ENCODE assay signal across 26 cellular contexts in the genomic region with DNA sequence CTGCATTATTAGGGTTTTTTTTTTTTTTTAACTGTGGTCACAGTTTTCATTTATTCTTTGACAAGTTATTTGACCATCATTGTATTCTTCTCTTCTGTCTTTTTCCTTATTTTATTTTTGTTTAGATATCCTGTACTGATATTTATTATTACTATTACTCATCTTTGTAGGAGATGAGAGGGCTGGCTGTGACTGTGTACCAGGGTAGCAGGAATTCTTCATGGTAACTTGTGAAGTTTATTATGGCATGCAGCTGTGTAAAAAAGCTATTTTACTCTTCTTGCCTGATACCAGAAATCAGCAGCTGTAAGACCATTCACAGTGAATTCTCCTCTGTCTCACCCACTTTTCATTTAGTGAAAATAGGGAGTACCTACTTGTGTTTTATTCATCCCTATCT. TPM values are rescaled to one million over a fixed set of nuclear protein-coding genes. Genes with fewer than 3 reads are reported as not detected.
DNase-seq lines count a peak whose midpoint lies in the region; ATAC-seq, FAIRE-seq and TF ChIP-seq lines count a peak whose summit lies in the region.
"Had no signal": no experiment of that assay in that cellular context is flagged by ENCODE, and none has a peak within 500 bp of the region (broad histone marks: within the 10 kb centered on the region; RNA-seq: fewer than 3 reads in every experiment).

No MANE protein-coding gene starts in this region.

- no TSS peak for BruUV-seq in IMR-90 (replicated peaks; lab: Mats Ljungman, UMichigan)

- peak overlapping the region; percentile 69; the same call in 1 of the 2 replicates for H3K18ac ChIP-seq in IMR-90 (ENCODE audit: low read depth, low read length)

- no peak for TF ChIP-seq CTCF in IMR-90 (conservative IDR thresholded peaks at IDR 0.05; ENCODE audit: low read depth, low read length)
- no peak for TF ChIP-seq CTCF in astrocyte (IDR thresholded peaks at IDR 0.05; ENCODE audit: insufficient read depth, low read depth, low read length)
- no peak for TF ChIP-seq CTCF in uterus (IDR thresholded peaks at IDR 0.05)

- H3K36me3 ChIP-seq in IMR-90 (ENCODE audit: control insufficient read depth, insufficient read depth, low read length): peaks cover 26% of the 10 kb centered on the region
- H3K36me3 ChIP-seq in astrocyte (ENCODE audit: insufficient read depth, low read length): peaks cover 5% of the 10 kb centered on the region
- H3K36me3 ChIP-seq in uterus: no peaks in the 10 kb centered on the region

- no peak overlapping the region for H3K4me3 Mint-ChIP-seq in astrocyte (ENCODE audit: unreplicated experiment)
- no peak overlapping the region for H3K4me3 Mint-ChIP-seq in stimulated activated memory B cell treated with anti-CD40 and anti-IgM and Interleukin-4, amounts not matched to agents 10 μg/mL and 1 μg/mL and 100 μg/mL, for 72 hours
- H3K4me3 Mint-ChIP-seq: B cell; CD8-positive, alpha-beta T cell had no signal

- no peak overlapping the region for H2BK120ac ChIP-seq in IMR-90 (ENCODE audit: low read depth, low read length)

- H3K79me2 ChIP-seq in astrocyte (ENCODE audit: insufficient read depth, low read length): no peaks in the 10 kb centered on the region

- H3K9me3 ChIP-seq in IMR-90 (ENCODE audit: control insufficient read depth, insufficient read depth, low read length): no peaks in the 10 kb centered on the region
- H3K9me3 ChIP-seq in astrocyte (ENCODE audit: insufficient read depth, low read depth, low read length): no peaks in the 10 kb centered on the region
- H3K9me3 ChIP-seq in uterus: no peaks in the 10 kb centered on the region

- H3K36me3 Mint-ChIP-seq in astrocyte (ENCODE audit: low read depth, unreplicated experiment): peaks cover 8% of the 10 kb centered on the region
- H3K36me3 Mint-ChIP-seq in stimulated activated memory B cell treated with anti-CD40 and anti-IgM and Interleukin-4, amounts not matched to agents 10 μg/mL and 1 μg/mL and 100 μg/mL, for 72 hours: peaks cover 59% of the 10 kb centered on the region

- CTCF ChIA-PET in IMR-90 (lab: Yijun Ruan, JAX): interaction anchor here (0.6 to 1.4 kb wide), 2 partner anchors 47 to 367 kb away, joined by 5 read pairs; a partner anchor contains a TSS

- H3K4me3 ChIP-seq in IMR-90 (ENCODE audit: insufficient read depth, low read depth, low read length) (no peak overlapping the region), astrocyte (ENCODE audit: insufficient read depth, low read depth, low read length) (no peak overlapping the region), uterus (no peak overlapping the region)

- H3K14ac ChIP-seq in IMR-90 (replicated peaks; ENCODE audit: low read depth, low read length): no peak overlapping the region

- dilution Hi-C loops in IMR-90 (cut with HindIII; ENCODE audit: low sequenced_read_pairs, unreplicated experiment): no loop called here

- peak overlapping the region; percentile 13 for H3K27ac Mint-ChIP-seq in astrocyte (ENCODE audit: unreplicated experiment)
- H3K27ac Mint-ChIP-seq in stimulated activated memory B cell treated with anti-CD40 and anti-IgM and Interleukin-4, amounts not matched to agents 10 μg/mL and 1 μg/mL and 100 μg/mL, for 72 hours: peak overlapping the region; percentile 7
- H3K27ac Mint-ChIP-seq: B cell; CD8-positive, alpha-beta T cell had no signal

- H4K20me1 ChIP-seq in IMR-90 (ENCODE audit: insufficient read depth, low read length) (no peaks in the 10 kb centered on the region), astrocyte (ENCODE audit: insufficient read depth, low read length) (no peaks in the 10 kb centered on the region)

- POLR2A ChIA-PET in IMR-90 (lab: Charles Lee; ENCODE audit: unreplicated experiment): no interaction called here

- no peaks in the 10 kb centered on the region for H3K27me3 ChIP-seq in IMR-90 (ENCODE audit: control insufficient read depth, insufficient read depth, low read length)
- no peaks in the 10 kb centered on the region for H3K27me3 ChIP-seq in astrocyte (ENCODE audit: insufficient read depth, low read length)
- H3K27me3 ChIP-seq in uterus: no peaks in the 10 kb centered on the region

- 0 out of 4 replicates have a peak, but pooled peaks cover 0 to 3% of the 10 kb centered on the region in 2 experiments for H3K79me1 ChIP-seq in IMR-90 (ENCODE audit: low read depth in 1 of 2, low read length in 2 of 2)

- in situ Hi-C loops in IMR-90 (cut with MboI; ENCODE audit: low sequenced_read_pairs): no loop called here

- H3K9ac ChIP-seq in IMR-90 (ENCODE audit: low read depth, low read length) (no peak overlapping the region), astrocyte (ENCODE audit: low read length) (no peak overlapping the region)

- H3K27ac ChIP-seq in IMR-90 (ENCODE audit: insufficient read depth, low read length): no peak overlapping the region
- no peak overlapping the region for H3K27ac ChIP-seq in astrocyte (ENCODE audit: low read depth, low read length)
- H3K27ac ChIP-seq in uterus: no peak overlapping the region
- H3K27ac ChIP-seq: C4-2B had no signal

- DNase-seq in IMR-90 (peak; percentile 64), astrocyte (ENCODE audit: low read depth) (no peak), frontal cortex (ENCODE audit: low spot score in 2 of 2) (no peak), uterus (no peak), A172 (ENCODE audit: low spot score) (no peak)
- DNase-seq: CD8-positive, alpha-beta T cell; DMS79 treated with DMSO at 0.1 percent for 48 hours; HCEC 1CT; Karpas-422; MV-4-11; NCI-H1105; NCI-H1436 treated with DMSO at 0.1 percent for 48 hours; NCI-H2029; NCI-H446 treated with DMSO at 0.1 percent for 48 hours; NCI-H526; NCI-H82; NK-92 treated with Interleukin-12 subunit alpha and Interleukin-12 subunit beta, amount 100 ng/mL, for 24 hours; PC-3 had no signal

- peaks cover 2% of the 10 kb centered on the region; the same call in 1 of the 2 replicates for H3K4me1 ChIP-seq in IMR-90 (ENCODE audit: control insufficient read depth, insufficient read depth, low read length)
- no peaks in the 10 kb centered on the region for H3K4me1 ChIP-seq in astrocyte (ENCODE audit: insufficient read depth, low read length)
- H3K4me1 ChIP-seq in uterus: no peaks in the 10 kb centered on the region

- no peak for TF ChIP-seq RAD21 in IMR-90 (IDR thresholded peaks at IDR 0.05; ENCODE audit: low read length)

- TF ChIP-seq POLR2A in IMR-90 (IDR thresholded peaks at IDR 0.05; ENCODE audit: low read depth, low read length) (no peak), uterus (IDR thresholded peaks at IDR 0.05) (no peak)

- H3K23ac ChIP-seq in IMR-90 (ENCODE audit: low read depth, low read length): no peak overlapping the region

- no peaks in the 10 kb centered on the region for H3K9me3 Mint-ChIP-seq in astrocyte (ENCODE audit: unreplicated experiment)
- H3K9me3 Mint-ChIP-seq in stimulated activated memory B cell treated with anti-CD40 and anti-IgM and Interleukin-4, amounts not matched to agents 10 μg/mL and 1 μg/mL and 100 μg/mL, for 72 hours: no peaks in the 10 kb centered on the region
- H3K9me3 Mint-ChIP-seq: CD8-positive, alpha-beta T cell had no signal

- FAIRE-seq in astrocyte (lab: Jason Lieb, UNC) (no peak), frontal cortex (lab: Jason Lieb, UNC) (peak; percentile 10)
- FAIRE-seq: GM18507, H1 had no signal

- H3K4me1 Mint-ChIP-seq in astrocyte (ENCODE audit: low read depth, unreplicated experiment): peaks cover 7% of the 10 kb centered on the region
- no peaks in the 10 kb centered on the region for H3K4me1 Mint-ChIP-seq in stimulated activated memory B cell treated with anti-CD40 and anti-IgM and Interleukin-4, amounts not matched to agents 10 μg/mL and 1 μg/mL and 100 μg/mL, for 72 hours

- no peak overlapping the region; the same call in 1 of the 2 replicates for H3K4ac ChIP-seq in IMR-90 (ENCODE audit: low read depth, low read length)

- H4K8ac ChIP-seq in IMR-90 (ENCODE audit: low read depth in 2 of 2, low read length in 2 of 2): no peak overlapping the region

- peak overlapping the region; percentile 69 for H2BK5ac ChIP-seq in IMR-90 (ENCODE audit: low read depth, low read length, poor library complexity, severe bottlenecking)

- H3K9me1 ChIP-seq in IMR-90 (ENCODE audit: insufficient read depth, low read length): no peaks in the 10 kb centered on the region; the same call in 1 of the 2 replicates

- H4K5ac ChIP-seq in IMR-90 (ENCODE audit: low read depth, low read length): peak overlapping the region; percentile 78; the same call in 1 of the 2 replicates

- H2BK20ac ChIP-seq in IMR-90 (ENCODE audit: low read depth, low read length): peak overlapping the region; percentile 24; the same call in 1 of the 2 replicates

- H2AFZ ChIP-seq in IMR-90 (replicated peaks; ENCODE audit: low read length, poor library complexity) (no peak overlapping the region), astrocyte (ENCODE audit: low read depth, low read length) (no peak overlapping the region)

- H3K27me3 Mint-ChIP-seq in astrocyte (ENCODE audit: low read depth, unreplicated experiment): no peaks in the 10 kb centered on the region
- no peaks in the 10 kb centered on the region for H3K27me3 Mint-ChIP-seq in stimulated activated memory B cell treated with anti-CD40 and anti-IgM and Interleukin-4, amounts not matched to agents 10 μg/mL and 1 μg/mL and 100 μg/mL, for 72 hours
- H3K27me3 Mint-ChIP-seq: B cell had no signal

- H4K91ac ChIP-seq in IMR-90 (ENCODE audit: insufficient read depth, low read depth, low read length): no peak overlapping the region

- no peak overlapping the region for H2AK9ac ChIP-seq in IMR-90 (replicated peaks; ENCODE audit: low read depth, low read length, poor library complexity)

- ATAC-seq in IMR-90 (ENCODE audit: low read depth): peak; percentile 79
- no peak for ATAC-seq in stimulated activated memory B cell treated with anti-CD40 and anti-IgM and Interleukin-4, amounts not matched to agents 10 μg/mL and 1 μg/mL and 100 μg/mL, for 72 hours
- ATAC-seq in HG02678 (IDR thresholded peaks at IDR 0.05; ENCODE audit: unreplicated experiment): no peak
- ATAC-seq in HG03196 (IDR thresholded peaks at IDR 0.05; ENCODE audit: unreplicated experiment): no peak
- ATAC-seq: CD8-positive, alpha-beta T cell; PC-3; SK-N-SH treated with all-trans-retinoic acid at 6 μM for 48 hours had no signal

- no peak overlapping the region for H3K56ac ChIP-seq in IMR-90 (ENCODE audit: extremely low read depth, insufficient read depth, low read length)

- intact Hi-C loops in IMR-90 (cut with micrococcal nuclease): loop anchor here (2.0 kb wide), 1 partner anchor 45 kb away; a partner anchor contains a TSS
- intact Hi-C loops in uterus (cut with DNase I; ENCODE audit: low total_unique reads): no loop called here

- H3K4me2 ChIP-seq in IMR-90 (ENCODE audit: low read depth, low read length) (peak overlapping the region; percentile 51; the same call in 1 of the 2 replicates), astrocyte (ENCODE audit: low read length) (no peak overlapping the region)

- H2BK15ac ChIP-seq in IMR-90 (ENCODE audit: low read depth, low read length): no peak overlapping the region

- no peak overlapping the region for H2AK5ac ChIP-seq in IMR-90 (ENCODE audit: low read depth, low read length)

RNA-seq across cellular contexts. Expression of a gene that starts 44.5 kb away (rescaled TPM):
- total RNA-seq in IMR-90 (2012; rRNA removed): 84.4 and 98.0 TPM in 2 replicates
- 12.1 and 15.1 TPM in 2 replicates for polyA plus RNA-seq in IMR-90 (2012; rRNA removed)
- 5.3 and 6.9 TPM in 2 replicates for polyA plus RNA-seq in IMR-90 (2012; cell fraction: cytosol; rRNA removed)
- 2.6 and 12.8 TPM in 2 replicates for polyA plus RNA-seq in IMR-90 (2012; cell fraction: nucleus; rRNA removed; ENCODE audit: low replicate concordance)
- total RNA-seq in astrocyte: 123 and 129 TPM in 2 replicates
- 257 TPM for total RNA-seq in frontal cortex
- 10 to 100 TPM; 11.5 to 81.8 (median 39.7) TPM for total RNA-seq in uterus
- 109 and 111 TPM in 2 replicates for total RNA-seq in A172 (2014; rRNA removed; shearing (Covaris generic))

RNA-seq across cellular contexts. Expression of a gene that starts 45.3 kb away (rescaled TPM):
- total RNA-seq in IMR-90 (2012; rRNA removed) (115 and 125 TPM in 2 replicates), astrocyte (141 and 151 TPM in 2 replicates), frontal cortex (60.7 TPM), uterus (100 to 1,000 TPM in 2 of 4 donors, 10 to 100 TPM in 2; 90.5 to 171 (median 121) TPM)
- 30.5 and 42.4 TPM in 2 replicates for polyA plus RNA-seq in IMR-90 (2012; rRNA removed)
- polyA plus RNA-seq in IMR-90 (2012; cell fraction: cytosol; rRNA removed): 36.4 and 55.0 TPM in 2 replicates
- 22.5 and 26.1 TPM in 2 replicates for polyA plus RNA-seq in IMR-90 (2012; cell fraction: nucleus; rRNA removed; ENCODE audit: low replicate concordance)
- 217 and 234 TPM in 2 replicates for total RNA-seq in A172 (2014; rRNA removed; shearing (Covaris generic))

RNA-seq across cellular contexts. Expression of a gene that starts 47.2 kb away (rescaled TPM):
- 5.0 and 9.4 TPM in 2 replicates for total RNA-seq in IMR-90 (2012; rRNA removed)
- 1.5 and 2.5 TPM in 2 replicates for polyA plus RNA-seq in IMR-90 (2012; rRNA removed)
- polyA plus RNA-seq in IMR-90 (2012; cell fraction: cytosol; rRNA removed): 0.16 TPM in 2 replicates
- 0.41 and 4.2 TPM in 2 replicates for polyA plus RNA-seq in IMR-90 (2012; cell fraction: nucleus; rRNA removed; ENCODE audit: low replicate concordance)
- 3.7 TPM in 2 replicates for total RNA-seq in astrocyte
- total RNA-seq in frontal cortex: 5.3 TPM
- total RNA-seq in uterus: 10 to 100 TPM in 2 of 4 donors, 1 to 10 TPM in 1, under 1 TPM in 1; 0.26 to 16.6 (median 6.9) TPM
- total RNA-seq in A172 (2014; rRNA removed; shearing (Covaris generic)): 1.0 and 1.1 TPM in 2 replicates
